Comparison of ENCODE assay signal across 8 cellular contexts in genomic region chr3:152300029-152300764, GRCh38. TPM values are rescaled to one million over a fixed set of nuclear protein-coding genes. Genes with fewer than 3 reads are reported as not detected.
DNase-seq lines count a peak whose midpoint lies in the region; ATAC-seq, FAIRE-seq and TF ChIP-seq lines count a peak whose summit lies in the region.

No MANE protein-coding gene starts in this region.

- H3K27me3 Mint-ChIP-seq in activated naive CD4-positive, alpha-beta T cell treated with anti-CD3 and anti-CD28 coated beads for 36 hours (ENCODE audit: low read depth) = no peaks in the 10 kb centered on the region
- no peaks in the 10 kb centered on the region for H3K27me3 Mint-ChIP-seq in activated CD8-positive, alpha-beta T cell treated with anti-CD3 and anti-CD28 coated beads for 36 hours

- H3K27ac ChIP-seq in left lung (peak overlapping the region; percentile 71 to 80), transverse colon (peak overlapping the region; percentile 88 to 91 (median 90)), small intestine (ENCODE audit: low read depth in 1 of 2, low read length in 1 of 2) (no peak overlapping the region)

- H3K9me3 ChIP-seq in left lung (no peaks in the 10 kb centered on the region), transverse colon (no peaks in the 10 kb centered on the region), small intestine (ENCODE audit: control insufficient read depth, low read depth) (no peaks in the 10 kb centered on the region)

- peaks cover 0 to 15% of the 10 kb centered on the region in 2 donors for H3K36me3 ChIP-seq in left lung
- no peaks in the 10 kb centered on the region for H3K36me3 ChIP-seq in transverse colon
- H3K36me3 ChIP-seq in small intestine (ENCODE audit: control insufficient read depth in 2 of 2, insufficient read depth in 2 of 2, low read length in 2 of 2) = peaks cover 0 to 3% of the 10 kb centered on the region in 2 donors

- no peak for TF ChIP-seq EP300 in transverse colon (IDR thresholded peaks at IDR 0.05; ENCODE audit: low read depth)

- intact Hi-C loops in activated naive CD4-positive, alpha-beta T cell treated with anti-CD3 and anti-CD28 coated beads for 36 hours (cut with micrococcal nuclease) = loop anchor here (2.0 kb wide), 1 partner anchor 15 kb away; no protein-coding TSS in a partner anchor
- intact Hi-C loops in activated CD8-positive, alpha-beta T cell treated with anti-CD3 and anti-CD28 coated beads for 36 hours (cut with micrococcal nuclease) = no loop called here
- intact Hi-C loops in left lung (cut with DNase I) = no loop called here
- intact Hi-C loops in transverse colon (cut with DNase I; ENCODE audit: low total_unique reads) = no loop called here

- no peak for DNase-seq in activated naive CD4-positive, alpha-beta T cell treated with anti-CD3 and anti-CD28 coated beads for 36 hours
- no peak for DNase-seq in activated naive CD4-positive, alpha-beta T cell treated with Interleukin-2 at 50 U/mL for 16 hours
- DNase-seq in activated CD8-positive, alpha-beta T cell treated with anti-CD3 and anti-CD28 coated beads for 36 hours = no peak
- DNase-seq in left lung = no peak
- DNase-seq in transverse colon = no peak
- DNase-seq in GM03348 (ENCODE audit: low spot score) = no peak
- no peak for DNase-seq in small intestine

- peak overlapping the region; percentile 0 to 29 for H3K4me3 ChIP-seq in left lung
- peak overlapping the region in 3 of 4 donors; percentile 14 to 44 (median 26) for H3K4me3 ChIP-seq in transverse colon
- no peak overlapping the region for H3K4me3 ChIP-seq in small intestine (ENCODE audit: low read depth in 1 of 2, low read length in 2 of 2)

- WGBS in transverse colon (ENCODE audit: low coverage in 1 of 2), 2 donors = 64 to 76% methylated on average over 8 of the region's 8 CpGs
- 71 to 93% (median 82%) methylated on average over 8 of the region's 8 CpGs for WGBS in small intestine, 3 donors

- POLR2A ChIA-PET in activated CD8-positive, alpha-beta T cell treated with anti-CD3 and anti-CD28 coated beads for 36 hours (lab: Charles Lee) = interaction anchor here (0.6 to 4.0 kb wide), 6 partner anchors 8 to 33 kb away, joined by 3 to 26 read pairs (median 4); partner anchors contain the start of gene MBNL1

- H3K4me1 Mint-ChIP-seq in activated naive CD4-positive, alpha-beta T cell treated with anti-CD3 and anti-CD28 coated beads for 36 hours (ENCODE audit: low read depth) = peaks cover 90% of the 10 kb centered on the region
- H3K4me1 Mint-ChIP-seq in activated CD8-positive, alpha-beta T cell treated with anti-CD3 and anti-CD28 coated beads for 36 hours (ENCODE audit: low read depth) = peaks cover 79% of the 10 kb centered on the region

- CTCF ChIA-PET in activated naive CD4-positive, alpha-beta T cell treated with anti-CD3 and anti-CD28 coated beads for 36 hours (lab: Charles Lee) = interaction anchor here (0.6 to 1.6 kb wide), 4 partner anchors 9 to 144 kb away, joined by 3 to 4 read pairs (median 4); no protein-coding TSS in a partner anchor
- CTCF ChIA-PET in activated CD8-positive, alpha-beta T cell treated with anti-CD3 and anti-CD28 coated beads for 36 hours (lab: Charles Lee) = interaction anchor here (0.9 to 2.7 kb wide), 5 partner anchors 9 to 117 kb away, joined by 3 to 13 read pairs (median 5); no protein-coding TSS in a partner anchor

- no peak for ATAC-seq in activated CD8-positive, alpha-beta T cell treated with anti-CD3 and anti-CD28 coated beads for 36 hours
- ATAC-seq in left lung (no peak), HG03135 (IDR thresholded peaks at IDR 0.05; ENCODE audit: unreplicated experiment) (no peak)

- no peak for TF ChIP-seq CTCF in activated CD8-positive, alpha-beta T cell treated with anti-CD3 and anti-CD28 coated beads for 36 hours (IDR thresholded peaks at IDR 0.05)
- TF ChIP-seq CTCF in left lung (IDR thresholded peaks at IDR 0.05) (no peak), transverse colon (IDR thresholded peaks at IDR 0.05) (no peak)

- no peak for FAIRE-seq in small intestine (lab: Jason Lieb, UNC)

- in situ Hi-C loops in transverse colon (cut with MboI; ENCODE audit: low pct_ligation_motif_present in 1 of 4, low pct_unique_long_range_greater_than_20kb in 1 of 4, low sequenced_read_pairs in 3 of 4) = no loop called here

- peaks cover 44% of the 10 kb centered on the region for H3K36me3 Mint-ChIP-seq in activated naive CD4-positive, alpha-beta T cell treated with anti-CD3 and anti-CD28 coated beads for 36 hours (ENCODE audit: low read depth)
- peaks cover 53% of the 10 kb centered on the region for H3K36me3 Mint-ChIP-seq in activated CD8-positive, alpha-beta T cell treated with anti-CD3 and anti-CD28 coated beads for 36 hours (ENCODE audit: low read depth)

- no peak for TF ChIP-seq POLR2A in transverse colon (IDR thresholded peaks at IDR 0.05)

- H3K27me3 ChIP-seq in left lung (no peaks in the 10 kb centered on the region), transverse colon (no peaks in the 10 kb centered on the region), small intestine (ENCODE audit: control insufficient read depth in 2 of 2, insufficient read depth in 2 of 2, low read length in 2 of 2) (no peaks in the 10 kb centered on the region)

- H3K27ac Mint-ChIP-seq in activated naive CD4-positive, alpha-beta T cell treated with anti-CD3 and anti-CD28 coated beads for 36 hours = peak overlapping the region; percentile 77
- H3K27ac Mint-ChIP-seq in activated CD8-positive, alpha-beta T cell treated with anti-CD3 and anti-CD28 coated beads for 36 hours = peak overlapping the region; percentile 96

- H3K4me1 ChIP-seq in left lung (peaks cover 30 to 98% of the 10 kb centered on the region in 2 donors), transverse colon (peaks cover 28 to 99% (median 75%) of the 10 kb centered on the region in 4 donors), small intestine (ENCODE audit: control insufficient read depth in 2 of 2, insufficient read depth in 1 of 2, low read depth in 1 of 2, low read length in 1 of 2) (peaks cover 12 to 37% of the 10 kb centered on the region in 2 donors)

- H3K4me3 Mint-ChIP-seq in activated naive CD4-positive, alpha-beta T cell treated with anti-CD3 and anti-CD28 coated beads for 36 hours = peak overlapping the region; percentile 20
- peak overlapping the region; percentile 73 for H3K4me3 Mint-ChIP-seq in activated CD8-positive, alpha-beta T cell treated with anti-CD3 and anti-CD28 coated beads for 36 hours

- H3K9me3 Mint-ChIP-seq in activated naive CD4-positive, alpha-beta T cell treated with anti-CD3 and anti-CD28 coated beads for 36 hours = no peaks in the 10 kb centered on the region
- no peaks in the 10 kb centered on the region for H3K9me3 Mint-ChIP-seq in activated CD8-positive, alpha-beta T cell treated with anti-CD3 and anti-CD28 coated beads for 36 hours

RNA-seq across cellular contexts. Expression of gene MBNL1, which starts 31.5 kb away (rescaled TPM):
- total RNA-seq in activated naive CD4-positive, alpha-beta T cell treated with anti-CD3 and anti-CD28 coated beads for 36 hours = 100 to 1,000 TPM; 387 to 391 TPM
- total RNA-seq in activated CD8-positive, alpha-beta T cell treated with anti-CD3 and anti-CD28 coated beads for 36 hours = 100 to 1,000 TPM; 341 to 360 TPM
- 100 to 1,000 TPM; 226 to 246 TPM for total RNA-seq in left lung
- total RNA-seq in transverse colon = 100 to 1,000 TPM; 232 to 658 (median 509) TPM
- 10 to 100 TPM; 39.6 to 41.2 (median 40.0) TPM for polyA plus RNA-seq in small intestine

Comparison
In these comparisons a context has a peak if more than half of its experiments do, and no peak if none do; other contexts are left out.
1. H3K27ac ChIP-seq: peak in left lung (2 of 2) and transverse colon (4 of 4); none in small intestine (0 of 2).
2. H3K4me3 ChIP-seq: peak in left lung (2 of 2) and transverse colon (3 of 4); none in small intestine (0 of 2).